In genomic region chr6:146433881-146434741, GRCh38 we compare ENCODE assay signal across 12 cellular contexts.
DNase-seq lines count a peak whose midpoint lies in the region; TF ChIP-seq lines count a peak whose summit lies in the region.
"Had no signal": no experiment of that assay in that cellular context is flagged by ENCODE, and none has a peak within 500 bp of the region (broad histone marks: within the 10 kb centered on the region; RNA-seq: fewer than 3 reads in every experiment).

No MANE protein-coding gene starts in this region.

- 9% methylated on average over 60 of the region's 60 CpGs for WGBS in urinary bladder

- peak overlapping the region; percentile 33 to 35 for H3K4me3 ChIP-seq in foreskin fibroblast (ENCODE audit: low read depth in 1 of 2, low read length in 2 of 2)
- H3K4me3 ChIP-seq in muscle layer of duodenum (ENCODE audit: low read depth in 1 of 2, low read length in 2 of 2): peak overlapping the region; percentile 37 to 68
- peak overlapping the region; percentile 31 for H3K4me3 ChIP-seq in urinary bladder (ENCODE audit: low read depth, low read length)
- H3K4me3 ChIP-seq: A549 had no signal

- no peaks in the 10 kb centered on the region for H3K9me3 ChIP-seq in muscle layer of duodenum (ENCODE audit: control insufficient read depth in 1 of 2, low read length in 2 of 2)
- H3K9me3 ChIP-seq: A549 had no signal

- H3K4me1 ChIP-seq in muscle layer of duodenum (ENCODE audit: control insufficient read depth in 1 of 2, insufficient read depth in 2 of 2, low read length in 2 of 2) (peaks cover 0 to 11% of the 10 kb centered on the region in 2 donors), urinary bladder (ENCODE audit: insufficient read depth) (no peaks in the 10 kb centered on the region)
- H3K4me1 ChIP-seq: A549 had no signal

- H3K36me3 ChIP-seq in muscle layer of duodenum (ENCODE audit: control insufficient read depth in 1 of 2, insufficient read depth in 2 of 2, low read length in 2 of 2) (no peaks in the 10 kb centered on the region), urinary bladder (ENCODE audit: insufficient read depth) (no peaks in the 10 kb centered on the region)

- no peak for TF ChIP-seq CTCF in foreskin fibroblast (IDR thresholded peaks at IDR 0.05; ENCODE audit: low read depth, low read length)

- peak; percentile 5 for DNase-seq in NCI-H748 (lab: John Stamatoyannopoulos, UW; ENCODE audit: unreplicated experiment)
- DNase-seq in NCI-H748 treated with DMSO at 0.1 percent for 48 hours (lab: John Stamatoyannopoulos, UW): no peak
- peak; percentile 6 to 31 for DNase-seq in foreskin fibroblast
- DNase-seq in RPMI8226: no peak
- DNase-seq in activated effector memory CD4-positive, alpha-beta T cell treated with Interleukin-2 at 50 U/mL for 16 hours: no peak
- DNase-seq in NCI-H446 treated with DMSO at 0.1 percent for 48 hours (lab: John Stamatoyannopoulos, UW): no peak
- DNase-seq: activated T-cell treated with anti-CD3 and anti-CD28 coated beads, Interleukin-2, amount 50 U/mL, for 48 hours; natural killer cell; OCI-M1 had no signal

- H3K27ac ChIP-seq in muscle layer of duodenum (ENCODE audit: low read length) (no peak overlapping the region), urinary bladder (ENCODE audit: low read depth) (no peak overlapping the region)
- H3K27ac ChIP-seq: A549 had no signal

- no peaks in the 10 kb centered on the region for H3K27me3 ChIP-seq in muscle layer of duodenum (ENCODE audit: low read depth, low read length)

Comparison
In these comparisons a context has a peak if more than half of its experiments do, and no peak if none do; other contexts are left out.
1. DNase-seq: peak in NCI-H748 (single experiment) and foreskin fibroblast (2 of 2); none in NCI-H748 treated with DMSO at 0.1 percent for 48 hours (single experiment), RPMI8226 (single experiment), activated effector memory CD4-positive, alpha-beta T cell treated with Interleukin-2 at 50 U/mL for 16 hours (single experiment) and NCI-H446 treated with DMSO at 0.1 percent for 48 hours (single experiment).
2. Peak in every context shown above with its lines, with median percentiles within 50 percentile points of each other: H3K4me3 ChIP-seq.